In genomic region chr16:1545044-1545736, GRCh38 we compare ENCODE assay signal across 12 cellular contexts. TPM values are rescaled to one million over a fixed set of nuclear protein-coding genes. Genes with fewer than 3 reads are reported as not detected.
DNase-seq lines count a peak whose midpoint lies in the region; ATAC-seq and TF ChIP-seq lines count a peak whose summit lies in the region.
"Had no signal": no experiment of that assay in that cellular context is flagged by ENCODE, and none has a peak within 500 bp of the region (broad histone marks: within the 10 kb centered on the region; RNA-seq: fewer than 3 reads in every experiment).

No MANE protein-coding gene starts in this region.

- H3K4me3 Mint-ChIP-seq in stimulated activated naive CD8-positive, alpha-beta T cell treated with anti-CD3 and anti-CD28 coated beads, Interleukin-15, amount 100 ng/mL, for 72 hours, result peak overlapping the region; percentile 80 to 84

- no peak for TF ChIP-seq POLR2A in body of pancreas (IDR thresholded peaks at IDR 0.05)

- peak overlapping the region in 2 of 4 donors; percentile 59 to 65 for H3K27ac ChIP-seq in body of pancreas
- peak overlapping the region; percentile 76 for H3K27ac ChIP-seq in layer of hippocampus (ENCODE audit: low read depth, low read length)
- H3K27ac ChIP-seq: SJCRH30 had no signal

- H3K4me1 ChIP-seq in body of pancreas, result peaks cover 8% of the 10 kb centered on the region

- H3K27me3 ChIP-seq in body of pancreas (no peaks in the 10 kb centered on the region), layer of hippocampus (ENCODE audit: control insufficient read depth, insufficient read depth, low read length) (no peaks in the 10 kb centered on the region)
- H3K27me3 ChIP-seq: SJCRH30 had no signal

- no peak overlapping the region for H3K4me3 ChIP-seq in body of pancreas
- H3K4me3 ChIP-seq: SJCRH30, smooth muscle cell had no signal

- peaks cover 93% of the 10 kb centered on the region for H3K4me1 Mint-ChIP-seq in stimulated activated naive CD8-positive, alpha-beta T cell treated with anti-CD3 and anti-CD28 coated beads, Interleukin-15, amount 100 ng/mL, for 72 hours

- DNase-seq in NCI-H1694 (lab: John Stamatoyannopoulos, UW), result peak; percentile 21
- DNase-seq in body of pancreas, result no peak
- DNase-seq in stimulated activated naive CD8-positive, alpha-beta T cell treated with anti-CD3 and anti-CD28 coated beads, Interleukin-15, amount 100 ng/mL, for 72 hours, result no peak
- no peak for DNase-seq in HCEC 1CT
- DNase-seq: activated effector memory CD4-positive, alpha-beta T cell treated with Interleukin-2 at 50 U/mL for 16 hours; NCI-H2029 treated with DMSO at 0.1 percent for 48 hours; SJCRH30 had no signal

- ATAC-seq in body of pancreas (peak; percentile 19), GM18520 (IDR thresholded peaks at IDR 0.05; ENCODE audit: unreplicated experiment) (no peak), GM18498 (IDR thresholded peaks at IDR 0.05; ENCODE audit: unreplicated experiment) (no peak), HG02763 (IDR thresholded peaks at IDR 0.05; ENCODE audit: unreplicated experiment) (no peak)
- no peak for ATAC-seq in stimulated activated naive CD8-positive, alpha-beta T cell treated with anti-CD3 and anti-CD28 coated beads, Interleukin-15, amount 100 ng/mL, for 72 hours

- intact Hi-C loops in body of pancreas (cut with DNase I), result no loop called here

- peak overlapping the region; percentile 77 to 95 for H3K27ac Mint-ChIP-seq in stimulated activated naive CD8-positive, alpha-beta T cell treated with anti-CD3 and anti-CD28 coated beads, Interleukin-15, amount 100 ng/mL, for 72 hours

- 75 to 86% methylated on average over 16 to 18 of the region's 19 CpGs for WGBS in body of pancreas, 2 donors

- H3K27me3 Mint-ChIP-seq in stimulated activated naive CD8-positive, alpha-beta T cell treated with anti-CD3 and anti-CD28 coated beads, Interleukin-15, amount 100 ng/mL, for 72 hours, result no peaks in the 10 kb centered on the region

- no peaks in the 10 kb centered on the region for H3K36me3 ChIP-seq in body of pancreas (replicated peaks in 1 of 2; ENCODE audit: insufficient read depth in 1 of 2, low read depth in 2 of 2)
- H3K36me3 ChIP-seq: SJCRH30 had no signal

- TF ChIP-seq CTCF in body of pancreas (IDR thresholded peaks at IDR 0.05), result no peak

- no peaks in the 10 kb centered on the region for H3K9me3 Mint-ChIP-seq in stimulated activated naive CD8-positive, alpha-beta T cell treated with anti-CD3 and anti-CD28 coated beads, Interleukin-15, amount 100 ng/mL, for 72 hours

- H3K9me3 ChIP-seq in body of pancreas, result no peaks in the 10 kb centered on the region
- H3K9me3 ChIP-seq: SJCRH30 had no signal

RNA-seq across cellular contexts. Expression of gene TMEM204, which starts 11.7 kb away (rescaled TPM):
- total RNA-seq in body of pancreas, result 10 to 100 TPM; 23.6 to 25.1 TPM

RNA-seq across cellular contexts. Expression of gene TELO2, which starts 52.0 kb away (rescaled TPM):
- total RNA-seq in body of pancreas, result 10 to 100 TPM; 25.4 to 76.5 TPM

RNA-seq across cellular contexts. Expression of gene PTX4, which starts 56.4 kb away (rescaled TPM):
- not detected for total RNA-seq in body of pancreas
- total RNA-seq: SJCRH30, smooth muscle cell had no signal
